ENCODE assay signal across 14 cellular contexts in genomic region chr10:5222942-5223341, GRCh38. TPM values are rescaled to one million over a fixed set of nuclear protein-coding genes. Genes with fewer than 3 reads are reported as not detected.
"Had no signal": no experiment of that assay in that cellular context is flagged by ENCODE, and none has a peak within 500 bp of the region (broad histone marks: within the 10 kb centered on the region; RNA-seq: fewer than 3 reads in every experiment).

No MANE protein-coding gene starts in this region.

RNA-seq across cellular contexts. Expression of gene AKR1C4, which starts 26.3 kb away (rescaled TPM):
- total RNA-seq: activated CD4-positive, alpha-beta memory T cell treated with anti-CD3 and anti-CD28 coated beads, Interleukin-2, amount 10 ng/mL, durations not matched to agents 7 days and 5 days; activated CD4-positive, alpha-beta T cell treated with anti-CD3 and anti-CD28 coated beads for 36 hours; activated CD4-positive, alpha-beta T cell treated with anti-CD3 and anti-CD28 coated beads, Interleukin-2, amount 10 ng/mL, durations not matched to agents 7 days and 5 days; activated CD8-positive, alpha-beta memory T cell treated with anti-CD3 and anti-CD28 coated beads, Interleukin-2, amount 10 ng/mL, durations not matched to agents 7 days and 5 days; activated CD8-positive, alpha-beta T cell treated with anti-CD3 and anti-CD28 coated beads, Interleukin-2, amount 10 ng/mL, durations not matched to agents 7 days and 5 days; activated naive CD8-positive, alpha-beta T cell treated with anti-CD3 and anti-CD28 coated beads, Interleukin-2, amount 10 ng/mL, durations not matched to agents 7 days and 5 days; activated T-helper 2 cell treated with anti-CD3 and anti-CD28 coated beads, Interferon-gamma antibody, Interleukin-2, Interleukin-4, amounts not matched to agents 10 μg/mL and 5 μg/mL and 100 μg/mL, durations not matched to agents 14 hours and 24 hours and 36 hours; ascending aorta; bronchial epithelial cell; cardiac muscle cell; chondrocyte; colonic mucosa; WTC11 had no signal
- polyA plus RNA-seq: adipose tissue, cardiac muscle cell had no signal

RNA-seq across cellular contexts. Expression of gene AKR1C8, which starts 38.0 kb away (rescaled TPM):
- total RNA-seq: activated CD4-positive, alpha-beta T cell treated with anti-CD3 and anti-CD28 coated beads for 36 hours; activated T-helper 2 cell treated with anti-CD3 and anti-CD28 coated beads, Interferon-gamma antibody, Interleukin-2, Interleukin-4, amounts not matched to agents 10 μg/mL and 5 μg/mL and 100 μg/mL, durations not matched to agents 14 hours and 24 hours and 36 hours; ascending aorta; cardiac muscle cell; chondrocyte; colonic mucosa; WTC11 had no signal
- polyA plus RNA-seq: cardiac muscle cell had no signal
